ENCODE assay signal across 9 cellular contexts in genomic region chr16:50677351-50677750, GRCh38. TPM values are rescaled to one million over a fixed set of nuclear protein-coding genes. Genes with fewer than 3 reads are reported as not detected.
DNase-seq lines count a peak whose midpoint lies in the region; ATAC-seq and TF ChIP-seq lines count a peak whose summit lies in the region.
"Had no signal": no experiment of that assay in that cellular context is flagged by ENCODE, and none has a peak within 500 bp of the region (broad histone marks: within the 10 kb centered on the region; RNA-seq: fewer than 3 reads in every experiment).

No MANE protein-coding gene starts in this region.

- no peaks in the 10 kb centered on the region for H3K27me3 Mint-ChIP-seq in natural killer cell treated with Interleukin-12 subunit alpha and Interleukin-12 subunit beta and Interleukin-15 and Interleukin-18, amount 100 ng/mL, for 72 hours

- H3K27ac ChIP-seq in SK-N-SH (ENCODE audit: low read depth in 2 of 2, low read length in 1 of 2), result no peak overlapping the region
- no peak overlapping the region for H3K27ac ChIP-seq in brain microvascular endothelial cell
- H3K27ac ChIP-seq in GM23248, result no peak overlapping the region
- H3K27ac ChIP-seq: esophagus muscularis mucosa had no signal

- WGBS in SK-N-SH (ENCODE audit: low lambda C conversion rate), result 19% methylated on average over 3 of the region's 7 CpGs
- whole genome bisulfite sequencing in GM23248 (ENCODE audit: low coverage in 1 of 2, low lambda C conversion rate in 2 of 2, missing lambda C conversion rate in 2 of 2), 2 experiments, result 59 to 70% methylated on average over 7 of the region's 7 CpGs

- in situ Hi-C loops in brain microvascular endothelial cell (cut with HindIII; ENCODE audit: low pct_ligation_motif_present, low sequenced_read_pairs) (no loop called here), GM23248 (cut with MboI) (no loop called here)

- H4K20me1 ChIP-seq in SK-N-SH (ENCODE audit: insufficient read depth) (no peaks in the 10 kb centered on the region), GM23248 (ENCODE audit: insufficient read depth) (no peaks in the 10 kb centered on the region)

- peaks cover 35 to 37% of the 10 kb centered on the region in 2 donors for H3K4me1 Mint-ChIP-seq in natural killer cell treated with Interleukin-12 subunit alpha and Interleukin-12 subunit beta and Interleukin-15 and Interleukin-18, amount 100 ng/mL, for 72 hours (ENCODE audit: low read depth in 2 of 2)

- POLR2A ChIA-PET in SK-N-SH (lab: Yijun Ruan, JAX), result no interaction called here

- H3K36me3 ChIP-seq in SK-N-SH (replicated peaks in 1 of 2; ENCODE audit: control insufficient read depth in 1 of 2, insufficient read depth in 2 of 2, low read length in 1 of 2) (no peaks in the 10 kb centered on the region), H7 (replicated peaks; ENCODE audit: control insufficient read depth, insufficient read depth, low read length) (no peaks in the 10 kb centered on the region), brain microvascular endothelial cell (replicated peaks) (no peaks in the 10 kb centered on the region), GM23248 (ENCODE audit: low read depth) (no peaks in the 10 kb centered on the region)

- no peak overlapping the region for H3K4me2 ChIP-seq in SK-N-SH
- no peak overlapping the region for H3K4me2 ChIP-seq in GM23248 (ENCODE audit: unreplicated experiment)

- H3K4me3 ChIP-seq in SK-N-SH (ENCODE audit: low read depth in 2 of 2, low read length in 1 of 2), result no peak overlapping the region
- no peak overlapping the region for H3K4me3 ChIP-seq in H7 (ENCODE audit: insufficient read depth, low read depth, low read length)
- no peak overlapping the region for H3K4me3 ChIP-seq in brain microvascular endothelial cell (ENCODE audit: low read depth, low read length)
- no peak overlapping the region for H3K4me3 ChIP-seq in GM23248
- H3K4me3 ChIP-seq: esophagus muscularis mucosa had no signal

- H3K79me2 ChIP-seq in SK-N-SH (ENCODE audit: insufficient read depth), result no peaks in the 10 kb centered on the region
- H3K79me2 ChIP-seq in GM23248 (ENCODE audit: insufficient read depth), result no peaks in the 10 kb centered on the region

- CTCF ChIA-PET in SK-N-SH (lab: Yijun Ruan, JAX), result interaction anchor here (0.8 to 16.3 kb wide), 9 partner anchors 8 to 127 kb away, joined by 3 to 168 read pairs (median 3); no protein-coding TSS in a partner anchor

- peak overlapping the region; percentile 90 to 92 for H3K27ac Mint-ChIP-seq in natural killer cell treated with Interleukin-12 subunit alpha and Interleukin-12 subunit beta and Interleukin-15 and Interleukin-18, amount 100 ng/mL, for 72 hours

- TF ChIP-seq RAD21 in SK-N-SH (IDR thresholded peaks at IDR 0.05; ENCODE audit: low read length), result no peak

- peaks cover 2% of the 10 kb centered on the region for H3K9me3 Mint-ChIP-seq in natural killer cell treated with Interleukin-12 subunit alpha and Interleukin-12 subunit beta and Interleukin-15 and Interleukin-18, amount 100 ng/mL, for 72 hours

- TF ChIP-seq CTCF in SK-N-SH (IDR thresholded peaks at IDR 0.05), result peak; percentile 34; the same call in 1 of the 2 replicates
- peak; percentile 55 for TF ChIP-seq CTCF in brain microvascular endothelial cell (IDR thresholded peaks at IDR 0.05; ENCODE audit: low read depth, low read length, missing control alignments)

- H3K4me1 ChIP-seq in SK-N-SH (ENCODE audit: control insufficient read depth in 1 of 2, insufficient read depth in 2 of 2, low read depth in 1 of 2, low read length in 1 of 2) (peaks cover 0 to 3% of the 10 kb centered on the region in 2 experiments; a peak in 1 of 4 replicates), GM23248 (ENCODE audit: insufficient read depth) (no peaks in the 10 kb centered on the region)
- H3K4me1 ChIP-seq: esophagus muscularis mucosa had no signal

- peaks cover 15% of the 10 kb centered on the region for H3K36me3 Mint-ChIP-seq in natural killer cell treated with Interleukin-12 subunit alpha and Interleukin-12 subunit beta and Interleukin-15 and Interleukin-18, amount 100 ng/mL, for 72 hours

- H3F3A ChIP-seq in SK-N-SH (replicated peaks; ENCODE audit: insufficient read depth), result no peaks in the 10 kb centered on the region
- H3F3A ChIP-seq in GM23248 (ENCODE audit: insufficient read depth), result no peaks in the 10 kb centered on the region

- H3K9me3 ChIP-seq in SK-N-SH (no peaks in the 10 kb centered on the region), GM23248 (ENCODE audit: low read depth) (no peaks in the 10 kb centered on the region)

- DNase-seq in SK-N-SH (peak; percentile 48), H7 (peak; percentile 87), brain microvascular endothelial cell (no peak), ecto neural progenitor cell (ENCODE audit: low spot score) (no peak), NCI-H146 (lab: John Stamatoyannopoulos, UW) (no peak), GM23248 (no peak)
- DNase-seq in natural killer cell treated with Interleukin-12 subunit alpha and Interleukin-12 subunit beta and Interleukin-15 and Interleukin-18, amount 100 ng/mL, for 72 hours (ENCODE audit: low spot score), result no peak

- H3K9ac ChIP-seq in SK-N-SH (no peak overlapping the region), GM23248 (no peak overlapping the region)

- TF ChIP-seq EP300 in SK-N-SH (IDR thresholded peaks at IDR 0.05; ENCODE audit: borderline replicate concordance in 1 of 2, low read depth in 1 of 2, low read length in 1 of 2), result no peak

- ATAC-seq in SK-N-SH treated with all-trans-retinoic acid at 6 μM for 48 hours, result no peak
- no peak for ATAC-seq in natural killer cell treated with Interleukin-12 subunit alpha and Interleukin-12 subunit beta and Interleukin-15 and Interleukin-18, amount 100 ng/mL, for 72 hours

- no peaks in the 10 kb centered on the region for H3K9me2 ChIP-seq in SK-N-SH
- no peaks in the 10 kb centered on the region for H3K9me2 ChIP-seq in GM23248 (ENCODE audit: insufficient read depth)

- H2AFZ ChIP-seq in SK-N-SH (ENCODE audit: low read depth) (no peak overlapping the region), GM23248 (no peak overlapping the region)

- H3K4me3 Mint-ChIP-seq in natural killer cell treated with Interleukin-12 subunit alpha and Interleukin-12 subunit beta and Interleukin-15 and Interleukin-18, amount 100 ng/mL, for 72 hours, result peak overlapping the region; percentile 15

- H3K27me3 ChIP-seq in SK-N-SH (ENCODE audit: insufficient read depth) (no peaks in the 10 kb centered on the region), H7 (ENCODE audit: control insufficient read depth, insufficient read depth, low read length) (no peaks in the 10 kb centered on the region), brain microvascular endothelial cell (replicated peaks) (no peaks in the 10 kb centered on the region), GM23248 (replicated peaks; ENCODE audit: insufficient read depth) (no peaks in the 10 kb centered on the region)

TF ChIP-seq in SK-N-SH, 30 proteins besides CTCF, POLR2A, EP300 and RAD21 (continues in another document):
- TF ChIP-seq TAF1 (IDR thresholded peaks at IDR 0.05; ENCODE audit: borderline replicate concordance, low read depth, low read length) (no peak), POLR2AphosphoS5 (IDR thresholded peaks at IDR 0.05; ENCODE audit: low read depth, low read length) (no peak)

TF ChIP-seq in SK-N-SH treated with all-trans-retinoic acid at 6 μM for 48 hours, 23 proteins besides CTCF, POLR2A, EP300 and RAD21:
- TF ChIP-seq ZNF70 (CRISPR knock-in tag; IDR thresholded peaks at IDR 0.05) (no peak), SNAI2 (CRISPR knock-in tag; IDR thresholded peaks at IDR 0.05) (no peak), RARB (CRISPR knock-in tag; IDR thresholded peaks at IDR 0.05) (no peak), ZFP3 (CRISPR knock-in tag; IDR thresholded peaks at IDR 0.05) (no peak)

RNA-seq across cellular contexts. Expression of gene SNX20, which starts 3.8 kb away (rescaled TPM):
- polyA plus RNA-seq in SK-N-SH (2012; rRNA removed) (not detected in 2 replicates), GM23248 (2016; fragmentation: Nextera tagmentation; extraction: Ambion mirVana) (not detected in 2 replicates)
- polyA plus RNA-seq in SK-N-SH (2012; cell fraction: cytosol; rRNA removed), result not detected in 2 replicates
- polyA plus RNA-seq in SK-N-SH (2012; cell fraction: nucleus; rRNA removed), result not detected in 2 replicates
- not detected in 2 replicates for total RNA-seq in H7 (2014; rRNA removed; shearing (Covaris generic))
- total RNA-seq in natural killer cell treated with Interleukin-12 subunit alpha and Interleukin-12 subunit beta and Interleukin-15 and Interleukin-18, amount 100 ng/mL, for 72 hours, result 10 to 100 TPM; 26.2 to 38.4 TPM
- not detected in 2 replicates for total RNA-seq in GM23248 (2014; rRNA removed; shearing (Covaris generic))

RNA-seq across cellular contexts. Expression of gene NOD2, which starts 16.1 kb away (rescaled TPM):
- polyA plus RNA-seq in SK-N-SH (2012; rRNA removed) (not detected in 2 replicates), GM23248 (2016; fragmentation: Nextera tagmentation; extraction: Ambion mirVana) (not detected in 2 replicates)
- under 0.01 and 0.01 TPM in 2 replicates for polyA plus RNA-seq in SK-N-SH (2012; cell fraction: cytosol; rRNA removed)
- 0.05 TPM in 1 of 2 replicates, not detected in the other for polyA plus RNA-seq in SK-N-SH (2012; cell fraction: nucleus; rRNA removed)
- total RNA-seq in H7 (2014; rRNA removed; shearing (Covaris generic)), result 0.33 TPM in 1 of 2 replicates, not detected in the other
- total RNA-seq in natural killer cell treated with Interleukin-12 subunit alpha and Interleukin-12 subunit beta and Interleukin-15 and Interleukin-18, amount 100 ng/mL, for 72 hours, result 10 to 100 TPM in 1 of 2 donors, 1 to 10 TPM in 1; 3.7 to 11.2 TPM
- not detected in 2 replicates for total RNA-seq in GM23248 (2014; rRNA removed; shearing (Covaris generic))

Comparison
In these comparisons a context has a peak if more than half of its experiments do, and no peak if none do; other contexts are left out.
1. DNase-seq: peak in SK-N-SH (single experiment) and H7 (single experiment); none in brain microvascular endothelial cell (single experiment), natural killer cell treated with Interleukin-12 subunit alpha and Interleukin-12 subunit beta and Interleukin-15 and Interleukin-18, amount 100 ng/mL, for 72 hours (single experiment), ecto neural progenitor cell (single experiment), NCI-H146 (single experiment) and GM23248 (single experiment).
2. RNA of gene SNX20, which starts 3.8 kb away (total RNA-seq): 26.2 to 38.4 TPM in natural killer cell treated with Interleukin-12 subunit alpha and Interleukin-12 subunit beta and Interleukin-15 and Interleukin-18, amount 100 ng/mL, for 72 hours; not detected in H7 and not detected in GM23248; every median in the first group is over 10 times any median in the second.